In the genomic region with DNA sequence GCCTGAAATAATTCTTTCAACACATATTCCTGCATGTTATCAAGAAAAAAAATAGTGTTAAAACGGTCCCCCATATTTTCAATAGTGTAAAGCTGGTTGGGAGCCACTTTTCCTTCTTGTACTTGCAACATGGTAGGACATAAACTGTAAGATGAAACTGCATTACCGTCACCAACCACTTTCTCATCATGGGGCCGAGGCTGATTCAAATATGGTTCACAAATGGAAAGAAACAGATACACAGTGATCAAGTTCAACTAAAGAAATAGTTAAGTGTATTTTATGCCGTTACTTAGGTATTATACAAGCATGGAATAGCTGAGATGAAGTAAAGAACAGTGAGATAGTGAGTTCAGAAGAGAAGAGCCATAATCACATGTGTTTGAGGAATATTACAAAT, we compare ENCODE assay signal across 18 cellular contexts.
"Had no signal": no experiment of that assay in that cellular context is flagged by ENCODE, and none has a peak within 500 bp of the region (broad histone marks: within the 10 kb centered on the region; RNA-seq: fewer than 3 reads in every experiment).

No MANE protein-coding gene starts in this region.

- H3K4me3 Mint-ChIP-seq: activated CD4-positive, alpha-beta memory T cell treated with anti-CD3 and anti-CD28 coated beads, Interleukin-2, amount 10 ng/mL, durations not matched to agents 7 days and 5 days; activated CD4-positive, alpha-beta T cell treated with anti-CD3 and anti-CD28 coated beads for 36 hours; activated naive CD4-positive, alpha-beta T cell treated with anti-CD3 and anti-CD28 coated beads, Interleukin-2, amount 10 ng/mL, durations not matched to agents 7 days and 5 days; activated T-cell treated with anti-CD3 and anti-CD28 coated beads, Interleukin-2, amount 50 U/mL, for 24 hours; neural crest cell had no signal

- H3K4me3 ChIP-seq: gastroesophageal sphincter, lung, ovary, sigmoid colon, stomach, testis, upper lobe of right lung had no signal

- ATAC-seq: activated CD4-positive, alpha-beta T cell treated with anti-CD3 and anti-CD28 coated beads for 36 hours; gastroesophageal sphincter; left colon; upper lobe of right lung had no signal

- H3K36me3 ChIP-seq: gastroesophageal sphincter, ovary, sigmoid colon, stomach, upper lobe of right lung, WERI-Rb-1 had no signal

- H3K27me3 ChIP-seq: gastroesophageal sphincter, ovary, sigmoid colon, stomach, testis, upper lobe of right lung had no signal

- FAIRE-seq: astrocyte, islet of Langerhans had no signal

- H3K27ac Mint-ChIP-seq: activated CD4-positive, alpha-beta memory T cell treated with anti-CD3 and anti-CD28 coated beads, Interleukin-2, amount 10 ng/mL, durations not matched to agents 7 days and 5 days; activated CD4-positive, alpha-beta T cell treated with anti-CD3 and anti-CD28 coated beads for 36 hours; activated naive CD4-positive, alpha-beta T cell treated with anti-CD3 and anti-CD28 coated beads, Interleukin-2, amount 10 ng/mL, durations not matched to agents 7 days and 5 days; activated T-cell treated with anti-CD3 and anti-CD28 coated beads, Interleukin-2, amount 50 U/mL, for 24 hours had no signal

- H3K36me3 Mint-ChIP-seq: activated naive CD4-positive, alpha-beta T cell treated with anti-CD3 and anti-CD28 coated beads, Interleukin-2, amount 10 ng/mL, durations not matched to agents 7 days and 5 days had no signal

- H3K9me3 ChIP-seq: gastroesophageal sphincter, ovary, sigmoid colon, stomach, testis, upper lobe of right lung had no signal

- H3K4me1 Mint-ChIP-seq: activated CD4-positive, alpha-beta memory T cell treated with anti-CD3 and anti-CD28 coated beads, Interleukin-2, amount 10 ng/mL, durations not matched to agents 7 days and 5 days; activated CD4-positive, alpha-beta T cell treated with anti-CD3 and anti-CD28 coated beads for 36 hours; activated naive CD4-positive, alpha-beta T cell treated with anti-CD3 and anti-CD28 coated beads, Interleukin-2, amount 10 ng/mL, durations not matched to agents 7 days and 5 days; neural crest cell had no signal

- H3K27me3 Mint-ChIP-seq: activated CD4-positive, alpha-beta memory T cell treated with anti-CD3 and anti-CD28 coated beads, Interleukin-2, amount 10 ng/mL, durations not matched to agents 7 days and 5 days; activated CD4-positive, alpha-beta T cell treated with anti-CD3 and anti-CD28 coated beads for 36 hours; activated naive CD4-positive, alpha-beta T cell treated with anti-CD3 and anti-CD28 coated beads, Interleukin-2, amount 10 ng/mL, durations not matched to agents 7 days and 5 days; activated T-cell treated with anti-CD3 and anti-CD28 coated beads, Interleukin-2, amount 50 U/mL, for 24 hours had no signal

- H3K27ac ChIP-seq: gastroesophageal sphincter, ovary, sigmoid colon, stomach, testis, upper lobe of right lung, WERI-Rb-1 had no signal

- DNase-seq: activated CD4-positive, alpha-beta memory T cell treated with anti-CD3 and anti-CD28 coated beads, Interleukin-2, amount 10 ng/mL, durations not matched to agents 7 days and 5 days; activated CD4-positive, alpha-beta T cell treated with anti-CD3 and anti-CD28 coated beads for 36 hours; activated naive CD4-positive, alpha-beta T cell treated with anti-CD3 and anti-CD28 coated beads, Interleukin-2, amount 10 ng/mL, durations not matched to agents 7 days and 5 days; activated T-cell treated with anti-CD3 and anti-CD28 coated beads, Interleukin-2, amount 50 U/mL, for 24 hours; dermis blood vessel endothelial cell; left colon; ovary; sigmoid colon; stimulated activated CD4-positive, alpha-beta T cell treated with anti-CD3 and anti-CD28 coated beads, Interleukin-2, amount 100 ng/mL, for 24 hours; stomach; testis; upper lobe of right lung; WERI-Rb-1 had no signal

- H3K4me1 ChIP-seq: gastroesophageal sphincter, sigmoid colon, stomach, testis, upper lobe of right lung had no signal

- H3K9me3 Mint-ChIP-seq: activated CD4-positive, alpha-beta memory T cell treated with anti-CD3 and anti-CD28 coated beads, Interleukin-2, amount 10 ng/mL, durations not matched to agents 7 days and 5 days; activated naive CD4-positive, alpha-beta T cell treated with anti-CD3 and anti-CD28 coated beads, Interleukin-2, amount 10 ng/mL, durations not matched to agents 7 days and 5 days; activated T-cell treated with anti-CD3 and anti-CD28 coated beads, Interleukin-2, amount 50 U/mL, for 24 hours; neural crest cell had no signal
